17 cellular contexts compared by ENCODE assay signal in the genomic region with DNA sequence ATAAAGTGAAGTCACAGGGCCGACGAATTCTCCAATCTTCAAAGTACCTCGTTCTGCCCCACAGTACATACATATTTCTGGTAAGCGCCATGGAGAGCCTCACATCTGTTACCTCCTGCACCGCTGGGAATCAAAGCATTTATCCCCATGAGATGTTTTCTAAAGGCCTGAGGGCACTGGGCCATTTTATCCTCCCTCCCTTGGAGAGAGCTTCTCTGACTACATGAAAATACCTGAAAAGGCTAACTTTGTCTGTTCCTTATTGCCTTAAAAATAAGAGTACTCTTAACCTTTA.
"Had no signal": no experiment of that assay in that cellular context is flagged by ENCODE, and none has a peak within 500 bp of the region (broad histone marks: within the 10 kb centered on the region; RNA-seq: fewer than 3 reads in every experiment).

No MANE protein-coding gene starts in this region.

- H3K36me3 Mint-ChIP-seq: activated naive CD4-positive, alpha-beta T cell treated with anti-CD3 and anti-CD28 coated beads, Interleukin-2, amount 10 ng/mL, durations not matched to agents 7 days and 5 days had no signal

- H3K36me3 ChIP-seq: adrenal gland, upper lobe of left lung had no signal

- ATAC-seq: right cardiac atrium had no signal

- H3K4me1 ChIP-seq: upper lobe of left lung had no signal

- H3K4me3 ChIP-seq: adrenal gland, hepatocyte, upper lobe of left lung had no signal

- H3K27ac ChIP-seq: adrenal gland, hepatocyte, upper lobe of left lung had no signal

- H3K4me3 Mint-ChIP-seq: activated naive CD4-positive, alpha-beta T cell treated with anti-CD3 and anti-CD28 coated beads, Interleukin-2, amount 10 ng/mL, durations not matched to agents 7 days and 5 days had no signal

- H3K27ac Mint-ChIP-seq: activated naive CD4-positive, alpha-beta T cell treated with anti-CD3 and anti-CD28 coated beads, Interleukin-2, amount 10 ng/mL, durations not matched to agents 7 days and 5 days; activated T-helper 2 cell treated with anti-CD3 and anti-CD28 coated beads, Interferon-gamma antibody, Interleukin-2, Interleukin-4, amounts not matched to agents 10 μg/mL and 5 μg/mL and 100 μg/mL, durations not matched to agents 14 hours and 24 hours and 36 hours had no signal

- H3K79me2 ChIP-seq: hepatocyte had no signal

- H3K27me3 ChIP-seq: adrenal gland, hepatocyte, upper lobe of left lung had no signal

- H2AFZ ChIP-seq: hepatocyte had no signal

- H3K4me1 Mint-ChIP-seq: activated naive CD4-positive, alpha-beta T cell treated with anti-CD3 and anti-CD28 coated beads, Interleukin-2, amount 10 ng/mL, durations not matched to agents 7 days and 5 days had no signal

- H3K9me3 ChIP-seq: adrenal gland, upper lobe of left lung had no signal

- H3K9me3 Mint-ChIP-seq: activated naive CD4-positive, alpha-beta T cell treated with anti-CD3 and anti-CD28 coated beads, Interleukin-2, amount 10 ng/mL, durations not matched to agents 7 days and 5 days; activated T-helper 2 cell treated with anti-CD3 and anti-CD28 coated beads, Interferon-gamma antibody, Interleukin-2, Interleukin-4, amounts not matched to agents 10 μg/mL and 5 μg/mL and 100 μg/mL, durations not matched to agents 14 hours and 24 hours and 36 hours had no signal

- DNase-seq: activated CD4-positive, alpha-beta T cell treated with anti-CD3 and anti-CD28 coated beads, Interleukin-2, amount 50 U/mL, for 1 hour; activated CD4-positive, CD25-positive, alpha-beta regulatory T cell; activated naive CD4-positive, alpha-beta T cell treated with anti-CD3 and anti-CD28 coated beads, Interleukin-2, amount 10 ng/mL, durations not matched to agents 7 days and 5 days; activated T-cell treated with anti-CD3 and anti-CD28 coated beads for 4 hours; adrenal gland; central memory CD4-positive, alpha-beta T cell; cortex of kidney; effector CD8-positive, alpha-beta T cell; kidney glomerular epithelial cell; posterior cingulate gyrus; right cardiac atrium; stimulated activated CD4-positive, alpha-beta T cell treated with anti-CD3 and anti-CD28 coated beads, Interleukin-2, amount 100 ng/mL, for 24 hours; stimulated activated naive CD4-positive, alpha-beta T cell treated with Interleukin-2 at 50 U/mL for 16 hours; T-helper 2 cell; upper lobe of left lung had no signal

- H3K4me2 ChIP-seq: hepatocyte had no signal
